In the genomic region with DNA sequence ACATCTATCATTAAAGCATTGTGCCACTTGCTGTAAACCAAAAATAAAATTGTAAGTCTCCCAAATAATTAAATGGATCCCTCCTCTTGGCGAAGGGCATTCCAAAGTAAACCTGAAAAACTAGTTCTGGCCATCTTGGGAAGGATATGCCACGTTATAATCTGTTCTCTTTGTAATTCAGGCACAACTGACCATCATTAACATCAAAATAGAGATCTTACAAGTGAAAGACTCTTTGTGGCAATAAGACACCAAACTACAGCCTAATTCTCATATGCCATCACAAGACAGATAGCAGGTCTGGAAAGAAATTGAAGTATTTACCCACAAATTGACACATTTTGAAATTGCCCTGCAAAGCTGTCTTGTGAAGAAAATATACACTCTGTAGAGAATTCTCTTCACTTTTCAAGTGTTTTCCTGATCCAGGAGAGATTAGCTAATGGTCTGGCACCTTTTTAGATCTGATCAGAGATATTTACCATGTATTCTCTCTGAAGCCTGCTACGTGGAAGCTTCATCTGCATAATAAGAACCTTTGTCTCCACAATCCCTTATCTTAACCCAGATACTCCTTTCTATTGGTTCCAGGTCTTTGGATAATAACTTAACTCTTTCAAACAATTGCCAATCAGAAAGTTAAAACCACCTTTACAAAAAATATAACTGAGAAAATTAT, we compare ENCODE assay signal across 21 cellular contexts.
"Had no signal": no experiment of that assay in that cellular context is flagged by ENCODE, and none has a peak within 500 bp of the region (broad histone marks: within the 10 kb centered on the region; RNA-seq: fewer than 3 reads in every experiment).

No MANE protein-coding gene starts in this region.

- H3K4me1 ChIP-seq: gastrocnemius medialis, heart left ventricle, neural progenitor cell, prostate gland, right atrium auricular region, stomach, thyroid gland, vagina had no signal

- H3K4me3 ChIP-seq: gastrocnemius medialis, heart left ventricle, hepatocyte, lung, neural progenitor cell, prostate gland, right atrium auricular region, smooth muscle cell, stomach, thyroid gland, vagina had no signal

- H3K4me2 ChIP-seq: hepatocyte, neural progenitor cell, smooth muscle cell had no signal

- H2AFZ ChIP-seq: hepatocyte, neural progenitor cell had no signal

- H3K36me3 ChIP-seq: gastrocnemius medialis, heart left ventricle, neural progenitor cell, prostate gland, right atrium auricular region, stomach, thyroid gland, vagina had no signal

- H3K27me3 ChIP-seq: gastrocnemius medialis, heart left ventricle, hepatocyte, neural progenitor cell, right atrium auricular region, stomach, thyroid gland, vagina had no signal

- DNase-seq: cortex of kidney; gastrocnemius medialis; heart left ventricle; kidney; naive thymus-derived CD4-positive, alpha-beta T cell; stimulated activated CD4-positive, alpha-beta T cell treated with anti-CD3 and anti-CD28 coated beads, Interleukin-12 subunit alpha, Interleukin-12 subunit beta, amount 100 ng/mL, for 4 hours; stimulated activated CD4-positive, alpha-beta T cell treated with anti-CD3 and anti-CD28 coated beads, Interleukin-1b, Interleukin-23, amount 100 ng/mL, for 48 hours; stimulated activated CD4-positive, alpha-beta T cell treated with anti-CD3 and anti-CD28 coated beads, Interleukin-4, amount 100 ng/mL, for 1 hour; stimulated activated CD8-positive, alpha-beta memory T cell treated with anti-CD3 and anti-CD28 coated beads, Interleukin-4, amount 100 ng/mL, for 48 hours; stimulated activated naive CD4-positive, alpha-beta T cell; stomach; thyroid gland; trophoblast cell had no signal

- H3K27ac ChIP-seq: epithelial cell of prostate, gastrocnemius medialis, heart left ventricle, hepatocyte, neural progenitor cell, prostate gland, right atrium auricular region, stomach, thyroid gland, vagina had no signal

- H3K9ac ChIP-seq: neural progenitor cell had no signal

- H3K79me2 ChIP-seq: hepatocyte had no signal

- H3K9me3 ChIP-seq: gastrocnemius medialis, prostate gland, thyroid gland, vagina had no signal
